2 cellular contexts compared by ENCODE assay signal in the genomic region with DNA sequence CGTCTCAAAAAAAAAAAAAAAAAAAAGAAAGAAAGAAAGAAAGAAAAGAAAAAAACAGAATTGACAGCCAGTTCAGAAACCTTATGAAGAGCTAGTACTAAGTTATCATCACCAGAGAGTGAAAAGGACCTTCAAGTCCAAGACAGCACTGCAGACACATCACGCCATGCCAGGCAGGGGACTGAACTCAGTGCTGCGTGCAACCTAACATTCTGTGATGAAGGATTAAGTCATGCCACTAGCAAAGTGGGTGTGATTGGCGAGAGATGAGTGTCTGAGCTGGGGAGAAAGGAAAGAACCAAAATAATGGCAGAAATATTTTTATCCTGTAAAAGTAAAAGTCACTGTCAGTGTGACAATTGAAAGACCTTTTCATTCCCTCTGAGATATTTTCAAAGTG.
TF ChIP-seq lines count a peak whose summit lies in the region.

No MANE protein-coding gene starts in this region.

TF ChIP-seq in SK-N-SH, 30 proteins besides CTCF, POLR2A, EP300 and RAD21 (continued from another document):
- TF ChIP-seq, protein P1, sequence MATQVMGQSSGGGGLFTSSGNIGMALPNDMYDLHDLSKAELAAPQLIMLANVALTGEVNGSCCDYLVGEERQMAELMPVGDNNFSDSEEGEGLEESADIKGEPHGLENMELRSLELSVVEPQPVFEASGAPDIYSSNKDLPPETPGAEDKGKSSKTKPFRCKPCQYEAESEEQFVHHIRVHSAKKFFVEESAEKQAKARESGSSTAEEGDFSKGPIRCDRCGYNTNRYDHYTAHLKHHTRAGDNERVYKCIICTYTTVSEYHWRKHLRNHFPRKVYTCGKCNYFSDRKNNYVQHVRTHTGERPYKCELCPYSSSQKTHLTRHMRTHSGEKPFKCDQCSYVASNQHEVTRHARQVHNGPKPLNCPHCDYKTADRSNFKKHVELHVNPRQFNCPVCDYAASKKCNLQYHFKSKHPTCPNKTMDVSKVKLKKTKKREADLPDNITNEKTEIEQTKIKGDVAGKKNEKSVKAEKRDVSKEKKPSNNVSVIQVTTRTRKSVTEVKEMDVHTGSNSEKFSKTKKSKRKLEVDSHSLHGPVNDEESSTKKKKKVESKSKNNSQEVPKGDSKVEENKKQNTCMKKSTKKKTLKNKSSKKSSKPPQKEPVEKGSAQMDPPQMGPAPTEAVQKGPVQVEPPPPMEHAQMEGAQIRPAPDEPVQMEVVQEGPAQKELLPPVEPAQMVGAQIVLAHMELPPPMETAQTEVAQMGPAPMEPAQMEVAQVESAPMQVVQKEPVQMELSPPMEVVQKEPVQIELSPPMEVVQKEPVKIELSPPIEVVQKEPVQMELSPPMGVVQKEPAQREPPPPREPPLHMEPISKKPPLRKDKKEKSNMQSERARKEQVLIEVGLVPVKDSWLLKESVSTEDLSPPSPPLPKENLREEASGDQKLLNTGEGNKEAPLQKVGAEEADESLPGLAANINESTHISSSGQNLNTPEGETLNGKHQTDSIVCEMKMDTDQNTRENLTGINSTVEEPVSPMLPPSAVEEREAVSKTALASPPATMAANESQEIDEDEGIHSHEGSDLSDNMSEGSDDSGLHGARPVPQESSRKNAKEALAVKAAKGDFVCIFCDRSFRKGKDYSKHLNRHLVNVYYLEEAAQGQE (IDR thresholded peaks at IDR 0.05; ENCODE audit: low read depth, low read length) = no peak

TF ChIP-seq in SK-N-SH treated with all-trans-retinoic acid at 6 μM for 48 hours, 23 proteins besides CTCF, POLR2A, EP300 and RAD21 (continued from another document):
- TF ChIP-seq, protein P2, sequence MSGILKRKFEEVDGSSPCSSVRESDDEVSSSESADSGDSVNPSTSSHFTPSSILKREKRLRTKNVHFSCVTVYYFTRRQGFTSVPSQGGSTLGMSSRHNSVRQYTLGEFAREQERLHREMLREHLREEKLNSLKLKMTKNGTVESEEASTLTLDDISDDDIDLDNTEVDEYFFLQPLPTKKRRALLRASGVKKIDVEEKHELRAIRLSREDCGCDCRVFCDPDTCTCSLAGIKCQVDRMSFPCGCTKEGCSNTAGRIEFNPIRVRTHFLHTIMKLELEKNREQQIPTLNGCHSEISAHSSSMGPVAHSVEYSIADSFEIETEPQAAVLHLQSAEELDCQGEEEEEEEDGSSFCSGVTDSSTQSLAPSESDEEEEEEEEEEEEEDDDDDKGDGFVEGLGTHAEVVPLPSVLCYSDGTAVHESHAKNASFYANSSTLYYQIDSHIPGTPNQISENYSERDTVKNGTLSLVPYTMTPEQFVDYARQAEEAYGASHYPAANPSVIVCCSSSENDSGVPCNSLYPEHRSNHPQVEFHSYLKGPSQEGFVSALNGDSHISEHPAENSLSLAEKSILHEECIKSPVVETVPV (CRISPR knock-in tag; IDR thresholded peaks at IDR 0.05) = no peak
- TF ChIP-seq PPARA (CRISPR knock-in tag; IDR thresholded peaks at IDR 0.05; ENCODE audit: borderline replicate concordance) = no peak
- TF ChIP-seq, protein P3, sequence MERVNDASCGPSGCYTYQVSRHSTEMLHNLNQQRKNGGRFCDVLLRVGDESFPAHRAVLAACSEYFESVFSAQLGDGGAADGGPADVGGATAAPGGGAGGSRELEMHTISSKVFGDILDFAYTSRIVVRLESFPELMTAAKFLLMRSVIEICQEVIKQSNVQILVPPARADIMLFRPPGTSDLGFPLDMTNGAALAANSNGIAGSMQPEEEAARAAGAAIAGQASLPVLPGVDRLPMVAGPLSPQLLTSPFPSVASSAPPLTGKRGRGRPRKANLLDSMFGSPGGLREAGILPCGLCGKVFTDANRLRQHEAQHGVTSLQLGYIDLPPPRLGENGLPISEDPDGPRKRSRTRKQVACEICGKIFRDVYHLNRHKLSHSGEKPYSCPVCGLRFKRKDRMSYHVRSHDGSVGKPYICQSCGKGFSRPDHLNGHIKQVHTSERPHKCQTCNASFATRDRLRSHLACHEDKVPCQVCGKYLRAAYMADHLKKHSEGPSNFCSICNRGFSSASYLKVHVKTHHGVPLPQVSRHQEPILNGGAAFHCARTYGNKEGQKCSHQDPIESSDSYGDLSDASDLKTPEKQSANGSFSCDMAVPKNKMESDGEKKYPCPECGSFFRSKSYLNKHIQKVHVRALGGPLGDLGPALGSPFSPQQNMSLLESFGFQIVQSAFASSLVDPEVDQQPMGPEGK (CRISPR knock-in tag; IDR thresholded peaks at IDR 0.05; ENCODE audit: borderline replicate concordance) = no peak
- TF ChIP-seq ZFP30 (CRISPR knock-in tag; IDR thresholded peaks at IDR 0.05) = no peak
- TF ChIP-seq ARNTL (CRISPR knock-in tag; IDR thresholded peaks at IDR 0.05; ENCODE audit: borderline replicate concordance, low read depth) = no peak
- TF ChIP-seq ZC3H10 (CRISPR knock-in tag; IDR thresholded peaks at IDR 0.05) = no peak
- no peak for TF ChIP-seq TOX (CRISPR knock-in tag; IDR thresholded peaks at IDR 0.05; ENCODE audit: borderline replicate concordance)
- no peak for TF ChIP-seq ISL1 (CRISPR knock-in tag; IDR thresholded peaks at IDR 0.05)
- TF ChIP-seq, protein P4, sequence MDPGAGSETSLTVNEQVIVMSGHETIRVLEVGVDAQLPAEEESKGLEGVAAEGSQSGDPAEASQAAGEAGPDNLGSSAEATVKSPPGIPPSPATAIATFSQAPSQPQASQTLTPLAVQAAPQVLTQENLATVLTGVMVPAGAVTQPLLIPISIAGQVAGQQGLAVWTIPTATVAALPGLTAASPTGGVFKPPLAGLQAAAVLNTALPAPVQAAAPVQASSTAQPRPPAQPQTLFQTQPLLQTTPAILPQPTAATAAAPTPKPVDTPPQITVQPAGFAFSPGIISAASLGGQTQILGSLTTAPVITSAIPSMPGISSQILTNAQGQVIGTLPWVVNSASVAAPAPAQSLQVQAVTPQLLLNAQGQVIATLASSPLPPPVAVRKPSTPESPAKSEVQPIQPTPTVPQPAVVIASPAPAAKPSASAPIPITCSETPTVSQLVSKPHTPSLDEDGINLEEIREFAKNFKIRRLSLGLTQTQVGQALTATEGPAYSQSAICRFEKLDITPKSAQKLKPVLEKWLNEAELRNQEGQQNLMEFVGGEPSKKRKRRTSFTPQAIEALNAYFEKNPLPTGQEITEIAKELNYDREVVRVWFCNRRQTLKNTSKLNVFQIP (CRISPR knock-in tag; IDR thresholded peaks at IDR 0.05; ENCODE audit: borderline replicate concordance, low read depth) = no peak
TF ChIP-seq in SK-N-SH treated with all-trans-retinoic acid at 6 μM for 48 hours: peak in this region for 0.
